ENCODE assay signal across 9 cellular contexts in genomic region chr4:929970-930625, GRCh38. TPM values are rescaled to one million over a fixed set of nuclear protein-coding genes. Genes with fewer than 3 reads are reported as not detected.
A peak's percentile ranks its signal among the peaks of the same experiment; 100 is the strongest.
DNase-seq lines count a peak whose midpoint lies in the region; TF ChIP-seq lines count a peak whose summit lies in the region.
"Had no signal": no experiment of that assay in that cellular context is flagged by ENCODE, and none has a peak within 500 bp of the region (broad histone marks: within the 10 kb centered on the region; RNA-seq: fewer than 3 reads in every experiment).

No MANE protein-coding gene starts in this region.

- no peak for TF ChIP-seq POLR2A in Peyer's patch (IDR thresholded peaks at IDR 0.05)

- H3K9ac ChIP-seq in smooth muscle cell (ENCODE audit: low read depth): peak overlapping the region; percentile 95

- H4K20me1 ChIP-seq in smooth muscle cell (ENCODE audit: low read depth): peaks cover 52% of the 10 kb centered on the region

- DNase-seq in activated CD4-positive, alpha-beta T cell treated with anti-CD3 and anti-CD28 coated beads, Interleukin-2, amount 10 ng/mL, durations not matched to agents 24 days and 14 days: peak; percentile 68
- DNase-seq in activated CD4-positive, alpha-beta T cell treated with anti-CD3 and anti-CD28 coated beads, Interleukin-2, amount 50 U/mL, for 4 hours: no peak
- peak in 2 of 3 donors; percentile 40 to 58 for DNase-seq in Peyer's patch
- peak; percentile 11 for DNase-seq in fibroblast of mammary gland (ENCODE audit: low read depth)
- DNase-seq in smooth muscle cell (lab: John Stamatoyannopoulos, UW; ENCODE audit: unreplicated experiment): no peak
- no peak for DNase-seq in iPS-NIHi11 (ENCODE audit: low spot score)
- no peak for DNase-seq in NCI-H510A (lab: John Stamatoyannopoulos, UW)
- no peak for DNase-seq in T-helper 9 cell
- DNase-seq: DMS79 had no signal

- H3K4me1 ChIP-seq in Peyer's patch (peaks cover 4 to 35% (median 13%) of the 10 kb centered on the region in 4 donors), smooth muscle cell (ENCODE audit: low read depth) (peaks cover 14% of the 10 kb centered on the region)

- peak overlapping the region; percentile 94 to 99 (median 96) for H3K27ac ChIP-seq in Peyer's patch
- H3K27ac ChIP-seq in smooth muscle cell (ENCODE audit: low read depth): peak overlapping the region; percentile 88

- H3K79me2 ChIP-seq in smooth muscle cell (ENCODE audit: low read depth): peaks cover 76% of the 10 kb centered on the region

- H3K4me3 ChIP-seq in Peyer's patch (peak overlapping the region in 2 of 4 donors; percentile 86 to 87), fibroblast of mammary gland (ENCODE audit: control insufficient read depth, low read depth, low read length) (no peak overlapping the region), smooth muscle cell (peak overlapping the region; percentile 96)

- H3K9me3 Mint-ChIP-seq in activated CD4-positive, alpha-beta T cell treated with anti-CD3 and anti-CD28 coated beads, Interleukin-2, amount 10 ng/mL, durations not matched to agents 24 days and 14 days: no peaks in the 10 kb centered on the region

- H3K9me3 ChIP-seq in Peyer's patch: no peaks in the 10 kb centered on the region
- no peaks in the 10 kb centered on the region for H3K9me3 ChIP-seq in smooth muscle cell (replicated peaks; ENCODE audit: low read depth)

- H3K4me2 ChIP-seq in smooth muscle cell: peak overlapping the region; percentile 91

- H3F3A ChIP-seq in smooth muscle cell (ENCODE audit: low read depth): no peaks in the 10 kb centered on the region

- TF ChIP-seq CTCF in Peyer's patch (IDR thresholded peaks at IDR 0.05): no peak
- TF ChIP-seq CTCF in fibroblast of mammary gland (conservative IDR thresholded peaks at IDR 0.05; ENCODE audit: control insufficient read depth, insufficient read depth, low read depth, low read length): no peak
- TF ChIP-seq CTCF in smooth muscle cell (IDR thresholded peaks at IDR 0.05; ENCODE audit: borderline replicate concordance, insufficient read depth, poor library complexity, severe bottlenecking): no peak

- H3K36me3 ChIP-seq in Peyer's patch (no peaks in the 10 kb centered on the region), smooth muscle cell (ENCODE audit: low read depth) (no peaks in the 10 kb centered on the region)

- no peak overlapping the region for H2AFZ ChIP-seq in smooth muscle cell (ENCODE audit: low read depth)

- H3K27ac Mint-ChIP-seq in activated CD4-positive, alpha-beta T cell treated with anti-CD3 and anti-CD28 coated beads, Interleukin-2, amount 10 ng/mL, durations not matched to agents 24 days and 14 days: peak overlapping the region; percentile 95

- no peaks in the 10 kb centered on the region for H3K27me3 ChIP-seq in Peyer's patch
- H3K27me3 ChIP-seq in smooth muscle cell (ENCODE audit: low read depth): no peaks in the 10 kb centered on the region

- WGBS in smooth muscle cell (ENCODE audit: low lambda C conversion rate): 89% methylated on average over 4 of the region's 4 CpGs

- H3K36me3 Mint-ChIP-seq in activated CD4-positive, alpha-beta T cell treated with anti-CD3 and anti-CD28 coated beads, Interleukin-2, amount 10 ng/mL, durations not matched to agents 24 days and 14 days (ENCODE audit: low read depth): peaks cover 3% of the 10 kb centered on the region

- peaks cover 42% of the 10 kb centered on the region for H3K4me1 Mint-ChIP-seq in activated CD4-positive, alpha-beta T cell treated with anti-CD3 and anti-CD28 coated beads, Interleukin-2, amount 10 ng/mL, durations not matched to agents 24 days and 14 days

- peak overlapping the region; percentile 99 for H3K4me3 Mint-ChIP-seq in activated CD4-positive, alpha-beta T cell treated with anti-CD3 and anti-CD28 coated beads, Interleukin-2, amount 10 ng/mL, durations not matched to agents 24 days and 14 days

- H3K27me3 Mint-ChIP-seq in activated CD4-positive, alpha-beta T cell treated with anti-CD3 and anti-CD28 coated beads, Interleukin-2, amount 10 ng/mL, durations not matched to agents 24 days and 14 days: no peaks in the 10 kb centered on the region

- intact Hi-C loops in activated CD4-positive, alpha-beta T cell treated with anti-CD3 and anti-CD28 coated beads, Interleukin-2, amount 10 ng/mL, durations not matched to agents 24 days and 14 days (cut with micrococcal nuclease): loop anchor here (1.0 to 5.0 kb wide), 3 partner anchors 8 to 148 kb away; no protein-coding TSS in a partner anchor

RNA-seq across cellular contexts. Expression of gene GAK, which starts 2.0 kb away (rescaled TPM):
- total RNA-seq in activated CD4-positive, alpha-beta T cell treated with anti-CD3 and anti-CD28 coated beads, Interleukin-2, amount 10 ng/mL, durations not matched to agents 24 days and 14 days: 131 and 147 TPM in 2 replicates
- total RNA-seq in Peyer's patch (100 to 1,000 TPM; 248 to 362 (median 351) TPM), smooth muscle cell (57.3 and 85.4 TPM in 2 replicates)
- polyA plus RNA-seq in smooth muscle cell: 56.2 and 75.4 TPM in 2 replicates

RNA-seq across cellular contexts. Expression of gene TMEM175, which starts 2.2 kb away (rescaled TPM):
- total RNA-seq in activated CD4-positive, alpha-beta T cell treated with anti-CD3 and anti-CD28 coated beads, Interleukin-2, amount 10 ng/mL, durations not matched to agents 24 days and 14 days: 12.7 and 13.9 TPM in 2 replicates
- 100 to 1,000 TPM in 1 of 4 donors, 10 to 100 TPM in 3; 46.1 to 111 (median 56.6) TPM for total RNA-seq in Peyer's patch
- 20.6 and 30.4 TPM in 2 replicates for total RNA-seq in smooth muscle cell
- 27.6 and 35.2 TPM in 2 replicates for polyA plus RNA-seq in smooth muscle cell

RNA-seq across cellular contexts. Expression of gene DGKQ, which starts 43.3 kb away (rescaled TPM):
- total RNA-seq in activated CD4-positive, alpha-beta T cell treated with anti-CD3 and anti-CD28 coated beads, Interleukin-2, amount 10 ng/mL, durations not matched to agents 24 days and 14 days: 15.2 and 16.6 TPM in 2 replicates
- 100 to 1,000 TPM in 2 of 4 donors, 10 to 100 TPM in 2; 32.2 to 119 (median 101) TPM for total RNA-seq in Peyer's patch
- 4.2 and 6.5 TPM in 2 replicates for total RNA-seq in smooth muscle cell
- polyA plus RNA-seq in smooth muscle cell: 14.9 and 16.2 TPM in 2 replicates

RNA-seq across cellular contexts. Expression of gene IDUA, which starts 56.7 kb away (rescaled TPM):
- total RNA-seq in activated CD4-positive, alpha-beta T cell treated with anti-CD3 and anti-CD28 coated beads, Interleukin-2, amount 10 ng/mL, durations not matched to agents 24 days and 14 days: 30.4 and 31.2 TPM in 2 replicates
- total RNA-seq in Peyer's patch: 100 to 1,000 TPM in 1 of 4 donors, 10 to 100 TPM in 3; 40.4 to 114 (median 71.4) TPM
- 6.3 and 9.6 TPM in 2 replicates for total RNA-seq in smooth muscle cell
- polyA plus RNA-seq in smooth muscle cell: 47.4 and 49.9 TPM in 2 replicates

Comparison
In these comparisons a context has a peak if more than half of its experiments do, and no peak if none do; other contexts are left out.
1. DNase-seq: peak in activated CD4-positive, alpha-beta T cell treated with anti-CD3 and anti-CD28 coated beads, Interleukin-2, amount 10 ng/mL, durations not matched to agents 24 days and 14 days (single experiment), Peyer's patch (2 of 3) and fibroblast of mammary gland (single experiment); none in activated CD4-positive, alpha-beta T cell treated with anti-CD3 and anti-CD28 coated beads, Interleukin-2, amount 50 U/mL, for 4 hours (0 of 2), smooth muscle cell (single experiment), iPS-NIHi11 (single experiment), NCI-H510A (single experiment) and T-helper 9 cell (single experiment).